16 cellular contexts compared by ENCODE assay signal in genomic region chr5:161230222-161230621, GRCh38.
DNase-seq lines count a peak whose midpoint lies in the region; ATAC-seq and TF ChIP-seq lines count a peak whose summit lies in the region.
"Had no signal": no experiment of that assay in that cellular context is flagged by ENCODE, and none has a peak within 500 bp of the region (broad histone marks: within the 10 kb centered on the region; RNA-seq: fewer than 3 reads in every experiment).

No MANE protein-coding gene starts in this region.

- H3K36me3 ChIP-seq in DND-41 (ENCODE audit: insufficient read depth, low read length), result no peaks in the 10 kb centered on the region
- no peaks in the 10 kb centered on the region for H3K36me3 ChIP-seq in mesendoderm (ENCODE audit: control insufficient read depth, insufficient read depth, low read length)
- H3K36me3 ChIP-seq: ascending aorta had no signal

- DNase-seq in DND-41, result peak; percentile 5
- DNase-seq in NCI-H187 (lab: John Stamatoyannopoulos, UW), result peak; percentile 36 to 66
- peak; percentile 76 to 89 for DNase-seq in SHP77 (lab: John Stamatoyannopoulos, UW)
- DNase-seq in mesendoderm, result peak; percentile 21
- no peak for DNase-seq in activated CD8-positive, alpha-beta memory T cell treated with anti-CD3 and anti-CD28 coated beads, Interleukin-2, amount 10 ng/mL, durations not matched to agents 7 days and 5 days
- DNase-seq in Kasumi-1 (lab: John Stamatoyannopoulos, UW), result no peak
- no peak for DNase-seq in retina
- DNase-seq: activated CD4-positive, alpha-beta T cell treated with anti-CD3 and anti-CD28 coated beads for 4 hours; dorsolateral prefrontal cortex; HCEC 1CT; NCI-H1048; stimulated activated CD4-positive, alpha-beta T cell treated with anti-CD3 and anti-CD28 coated beads, Interleukin-4, amount 100 ng/mL, for 1 hour; stimulated activated naive B cell treated with anti-CD40 and anti-IgM and Interleukin-4, amounts not matched to agents 10 μg/mL and 1 μg/mL and 100 μg/mL, for 72 hours had no signal

- H3K27ac ChIP-seq in DND-41 (ENCODE audit: low read length) (no peak overlapping the region), mesendoderm (ENCODE audit: low read depth, low read length) (no peak overlapping the region)
- H3K27ac ChIP-seq: ascending aorta, dorsolateral prefrontal cortex had no signal

- H3K9ac ChIP-seq in DND-41 (ENCODE audit: low read depth, low read length) (no peak overlapping the region), mesendoderm (ENCODE audit: low read length) (no peak overlapping the region)

- H2AK5ac ChIP-seq in mesendoderm (ENCODE audit: low read length), result no peak overlapping the region

- peak overlapping the region; percentile 94 for H4K8ac ChIP-seq in mesendoderm (ENCODE audit: low read depth, low read length)

- no peak for TF ChIP-seq CTCF in DND-41 (IDR thresholded peaks at IDR 0.05; ENCODE audit: borderline replicate concordance, extremely low read depth, low read length, poor library complexity, severe bottlenecking)

- no CpG with 5 or more reads among the region's 3 CpGs for WGBS in mesendoderm (ENCODE audit: extremely low coverage, insufficient coverage, low lambda C conversion rate)

- H3K4ac ChIP-seq in mesendoderm (ENCODE audit: low read depth, low read length), result no peak overlapping the region

- no peaks in the 10 kb centered on the region for H3K9me3 Mint-ChIP-seq in activated CD8-positive, alpha-beta memory T cell treated with anti-CD3 and anti-CD28 coated beads, Interleukin-2, amount 10 ng/mL, durations not matched to agents 7 days and 5 days (ENCODE audit: low read depth)
- H3K9me3 Mint-ChIP-seq: stimulated activated naive B cell treated with anti-CD40 and anti-IgM and Interleukin-4, amounts not matched to agents 10 μg/mL and 1 μg/mL and 100 μg/mL, for 72 hours had no signal

- no peaks in the 10 kb centered on the region for H3K79me1 ChIP-seq in mesendoderm (ENCODE audit: low read length)

- H3K27ac Mint-ChIP-seq in activated CD8-positive, alpha-beta memory T cell treated with anti-CD3 and anti-CD28 coated beads, Interleukin-2, amount 10 ng/mL, durations not matched to agents 7 days and 5 days, result no peak overlapping the region
- H3K27ac Mint-ChIP-seq: activated T-helper 17 cell treated with anti-CD3 and anti-CD28 coated beads, Interleukin-2, amount 50 U/mL, for 72 hours; stimulated activated naive B cell treated with anti-CD40 and anti-IgM and Interleukin-4, amounts not matched to agents 10 μg/mL and 1 μg/mL and 100 μg/mL, for 72 hours had no signal

- no peak overlapping the region for H2BK15ac ChIP-seq in mesendoderm (replicated peaks; ENCODE audit: low read depth)

- H3K4me3 ChIP-seq in DND-41 (ENCODE audit: low read depth in 1 of 2, low read length in 2 of 2) (no peak overlapping the region), mesendoderm (ENCODE audit: low read length) (no peak overlapping the region)
- H3K4me3 ChIP-seq: ascending aorta, dorsolateral prefrontal cortex had no signal

- H3K79me2 ChIP-seq in DND-41 (ENCODE audit: insufficient read depth, low read length) (no peaks in the 10 kb centered on the region), mesendoderm (ENCODE audit: control insufficient read depth, insufficient read depth, low read length) (no peaks in the 10 kb centered on the region)

- no peak overlapping the region for H3K18ac ChIP-seq in mesendoderm (ENCODE audit: low read length)

- no peak overlapping the region for H3K23ac ChIP-seq in mesendoderm (ENCODE audit: low read length)

- no peaks in the 10 kb centered on the region for H4K20me1 ChIP-seq in DND-41 (ENCODE audit: insufficient read depth, low read length)

- no peaks in the 10 kb centered on the region for H3K27me3 Mint-ChIP-seq in activated CD8-positive, alpha-beta memory T cell treated with anti-CD3 and anti-CD28 coated beads, Interleukin-2, amount 10 ng/mL, durations not matched to agents 7 days and 5 days
- H3K27me3 Mint-ChIP-seq: activated T-helper 17 cell treated with anti-CD3 and anti-CD28 coated beads, Interleukin-2, amount 50 U/mL, for 72 hours; stimulated activated naive B cell treated with anti-CD40 and anti-IgM and Interleukin-4, amounts not matched to agents 10 μg/mL and 1 μg/mL and 100 μg/mL, for 72 hours had no signal

- no peak overlapping the region for H4K5ac ChIP-seq in mesendoderm (ENCODE audit: low read length)

- no peak overlapping the region for H2BK120ac ChIP-seq in mesendoderm (ENCODE audit: low read depth, low read length)

- H2BK5ac ChIP-seq in mesendoderm (ENCODE audit: low read length), result no peak overlapping the region

- H3K4me1 ChIP-seq in DND-41 (ENCODE audit: insufficient read depth, low read length) (no peaks in the 10 kb centered on the region), mesendoderm (ENCODE audit: control insufficient read depth, low read depth, low read length) (no peaks in the 10 kb centered on the region)
- H3K4me1 ChIP-seq: ascending aorta had no signal

- H3K4me1 Mint-ChIP-seq in activated CD8-positive, alpha-beta memory T cell treated with anti-CD3 and anti-CD28 coated beads, Interleukin-2, amount 10 ng/mL, durations not matched to agents 7 days and 5 days, result no peaks in the 10 kb centered on the region
- H3K4me1 Mint-ChIP-seq: activated T-helper 17 cell treated with anti-CD3 and anti-CD28 coated beads, Interleukin-2, amount 50 U/mL, for 72 hours; stimulated activated naive B cell treated with anti-CD40 and anti-IgM and Interleukin-4, amounts not matched to agents 10 μg/mL and 1 μg/mL and 100 μg/mL, for 72 hours had no signal

- no peak overlapping the region for H2AFZ ChIP-seq in DND-41 (ENCODE audit: low read depth, low read length)

- CTCF ChIA-PET in activated CD8-positive, alpha-beta memory T cell treated with anti-CD3 and anti-CD28 coated beads, Interleukin-2, amount 10 ng/mL, durations not matched to agents 7 days and 5 days (lab: Charles Lee), result no interaction called here

- ATAC-seq in DND-41 (ENCODE audit: insufficient read depth, low read depth) (no peak), GM21723 (IDR thresholded peaks at IDR 0.05; ENCODE audit: unreplicated experiment) (no peak)
- no peak for ATAC-seq in activated CD8-positive, alpha-beta memory T cell treated with anti-CD3 and anti-CD28 coated beads, Interleukin-2, amount 10 ng/mL, durations not matched to agents 7 days and 5 days
- ATAC-seq: activated T-helper 17 cell treated with anti-CD3 and anti-CD28 coated beads, Interleukin-2, amount 50 U/mL, for 72 hours; stimulated activated naive B cell treated with anti-CD40 and anti-IgM and Interleukin-4, amounts not matched to agents 10 μg/mL and 1 μg/mL and 100 μg/mL, for 72 hours had no signal

- H3K4me3 Mint-ChIP-seq in activated CD8-positive, alpha-beta memory T cell treated with anti-CD3 and anti-CD28 coated beads, Interleukin-2, amount 10 ng/mL, durations not matched to agents 7 days and 5 days, result no peak overlapping the region
- H3K4me3 Mint-ChIP-seq: activated T-helper 17 cell treated with anti-CD3 and anti-CD28 coated beads, Interleukin-2, amount 50 U/mL, for 72 hours; stimulated activated naive B cell treated with anti-CD40 and anti-IgM and Interleukin-4, amounts not matched to agents 10 μg/mL and 1 μg/mL and 100 μg/mL, for 72 hours had no signal

- H3K27me3 ChIP-seq in DND-41 (ENCODE audit: insufficient read depth, low read length, poor library complexity) (no peaks in the 10 kb centered on the region), mesendoderm (ENCODE audit: insufficient read depth, low read length, poor library complexity) (no peaks in the 10 kb centered on the region)
- H3K27me3 ChIP-seq: ascending aorta, dorsolateral prefrontal cortex had no signal

- no peaks in the 10 kb centered on the region for H3K36me3 Mint-ChIP-seq in activated CD8-positive, alpha-beta memory T cell treated with anti-CD3 and anti-CD28 coated beads, Interleukin-2, amount 10 ng/mL, durations not matched to agents 7 days and 5 days
- H3K36me3 Mint-ChIP-seq: stimulated activated naive B cell treated with anti-CD40 and anti-IgM and Interleukin-4, amounts not matched to agents 10 μg/mL and 1 μg/mL and 100 μg/mL, for 72 hours had no signal

- H3K9me3 ChIP-seq in DND-41 (ENCODE audit: insufficient read depth, low read length, severe bottlenecking), result no peaks in the 10 kb centered on the region
- H3K9me3 ChIP-seq: ascending aorta had no signal

- no peak overlapping the region for H3K56ac ChIP-seq in mesendoderm (ENCODE audit: low read length)

- no peak overlapping the region for H3K4me2 ChIP-seq in DND-41 (ENCODE audit: insufficient read depth, low read length)
- H3K4me2 ChIP-seq in mesendoderm (ENCODE audit: low read length), result no peak overlapping the region

Comparison
In these comparisons a context has a peak if more than half of its experiments do, and no peak if none do; other contexts are left out.
1. DNase-seq: peak in DND-41 (single experiment), NCI-H187 (2 of 2), SHP77 (2 of 2) and mesendoderm (single experiment); none in activated CD8-positive, alpha-beta memory T cell treated with anti-CD3 and anti-CD28 coated beads, Interleukin-2, amount 10 ng/mL, durations not matched to agents 7 days and 5 days (single experiment), Kasumi-1 (0 of 2) and retina (single experiment).